15 cellular contexts compared by ENCODE assay signal in genomic region chr1:94048413-94049164, GRCh38.
DNase-seq lines count a peak whose midpoint lies in the region; ATAC-seq, FAIRE-seq and TF ChIP-seq lines count a peak whose summit lies in the region.
"Had no signal": no experiment of that assay in that cellular context is flagged by ENCODE, and none has a peak within 500 bp of the region (broad histone marks: within the 10 kb centered on the region; RNA-seq: fewer than 3 reads in every experiment).

No MANE protein-coding gene starts in this region.

- CTCF ChIA-PET in IMR-90 (lab: Yijun Ruan, JAX) = interaction anchor here (0.6 to 2.3 kb wide), 2 partner anchors 287 to 293 kb away, joined by 4 to 8 read pairs; no protein-coding TSS in a partner anchor
- CTCF ChIA-PET in CD8-positive, alpha-beta memory T cell (lab: Charles Lee) = interaction anchor here (1.2 kb wide), 1 partner anchor 22 kb away, joined by 4 read pairs; no protein-coding TSS in a partner anchor

- no peaks in the 10 kb centered on the region for H3K79me1 ChIP-seq in IMR-90 (ENCODE audit: low read depth in 1 of 2, low read length in 2 of 2)

- H3K4me3 ChIP-seq in IMR-90 (ENCODE audit: insufficient read depth, low read depth, low read length) (no peak overlapping the region), dorsolateral prefrontal cortex (no peak overlapping the region), liver (ENCODE audit: low read depth in 1 of 3, low read length in 3 of 3) (no peak overlapping the region), stomach (no peak overlapping the region)
- H3K4me3 ChIP-seq in CD8-positive, alpha-beta memory T cell (ENCODE audit: low read length) = no peak overlapping the region

- no peak for TF ChIP-seq CTCF in IMR-90 (conservative IDR thresholded peaks at IDR 0.05; ENCODE audit: low read depth, low read length)
- TF ChIP-seq CTCF in dorsolateral prefrontal cortex (IDR thresholded peaks at IDR 0.05 in 54 of 56, conservative IDR thresholded peaks at IDR 0.05 in 2 of 56; ENCODE audit: low read depth in 1 of 56, partially characterized antibody in 56 of 56) = peak in 1 of 56 donors; percentile 16
- no peak for TF ChIP-seq CTCF in liver (IDR thresholded peaks at IDR 0.05; ENCODE audit: low read depth, low read length, missing input control)
- no peak for TF ChIP-seq CTCF in stomach (IDR thresholded peaks at IDR 0.05)

- peak overlapping the region; percentile 51; the same call in 1 of the 2 replicates for H2BK20ac ChIP-seq in IMR-90 (ENCODE audit: low read depth, low read length)

- BruUV-seq in IMR-90 (replicated peaks; lab: Mats Ljungman, UMichigan) = no TSS peak

- no peak overlapping the region for H2BK5ac ChIP-seq in IMR-90 (ENCODE audit: low read depth, low read length, poor library complexity, severe bottlenecking)

- peak overlapping the region; percentile 12; the same call in 1 of the 2 replicates for H3K4ac ChIP-seq in IMR-90 (ENCODE audit: low read depth, low read length)

- TF ChIP-seq RAD21 in IMR-90 (IDR thresholded peaks at IDR 0.05; ENCODE audit: low read length) = no peak
- TF ChIP-seq RAD21 in liver (IDR thresholded peaks at IDR 0.05) = no peak

- DNase-seq in IMR-90 (no peak), dorsolateral prefrontal cortex (no peak), stomach (no peak), H54 (ENCODE audit: insufficient read length, low spot score) (no peak), NCI-H2081 (lab: John Stamatoyannopoulos, UW) (no peak), pons (ENCODE audit: low spot score) (no peak)
- DNase-seq in CD8-positive, alpha-beta memory T cell = no peak
- DNase-seq: Calu3, mammary epithelial cell, NCI-H1105 treated with DMSO at 0.1 percent for 48 hours, T1000 had no signal

- peak overlapping the region; percentile 43; the same call in 1 of the 2 replicates for H2AK5ac ChIP-seq in IMR-90 (ENCODE audit: low read depth, low read length)

- peak overlapping the region; percentile 20 for H2BK120ac ChIP-seq in IMR-90 (ENCODE audit: low read depth, low read length)

- H3K23ac ChIP-seq in IMR-90 (ENCODE audit: low read depth, low read length) = no peak overlapping the region; the same call in 1 of the 2 replicates

- dilution Hi-C loops in IMR-90 (cut with HindIII; ENCODE audit: low sequenced_read_pairs, unreplicated experiment) = no loop called here

- no peak overlapping the region for H3K4me2 ChIP-seq in IMR-90 (ENCODE audit: low read depth, low read length)

- H3K56ac ChIP-seq in IMR-90 (ENCODE audit: extremely low read depth, insufficient read depth, low read length) = no peak overlapping the region

- H3K27ac ChIP-seq in IMR-90 (ENCODE audit: insufficient read depth, low read length) (no peak overlapping the region), dorsolateral prefrontal cortex (peak overlapping the region in 50 of 59 donors; percentile 8 to 89 (median 68)), liver (ENCODE audit: low read depth in 1 of 2, low read length in 2 of 2) (peak overlapping the region; percentile 40 to 56), stomach (peak overlapping the region in 4 of 5 donors; percentile 59 to 76 (median 67))
- H3K27ac ChIP-seq in CD8-positive, alpha-beta memory T cell (ENCODE audit: low read depth, low read length) = no peak overlapping the region

- H3K4me1 ChIP-seq in IMR-90 (ENCODE audit: control insufficient read depth, insufficient read depth, low read length) (peaks cover 10% of the 10 kb centered on the region; the same call in 1 of the 2 replicates), liver (ENCODE audit: control insufficient read depth in 4 of 4, insufficient read depth in 4 of 4, low read length in 3 of 4) (peaks cover 0 to 4% (median 2%) of the 10 kb centered on the region in 4 donors), stomach (peaks cover 6 to 32% (median 21%) of the 10 kb centered on the region in 4 donors)
- H3K4me1 ChIP-seq in CD8-positive, alpha-beta memory T cell (ENCODE audit: insufficient read depth, low read length) = no peaks in the 10 kb centered on the region

- 0 out of 2 replicates have a peak overlapping the region, but pooled peaks have one; percentile 3 for H4K91ac ChIP-seq in IMR-90 (ENCODE audit: insufficient read depth, low read depth, low read length)

- 0 out of 4 replicates have a peak overlapping the region, but pooled peaks of 1 of the 2 experiments have one; percentile 17 for H4K8ac ChIP-seq in IMR-90 (ENCODE audit: low read depth in 2 of 2, low read length in 2 of 2)

- intact Hi-C loops in IMR-90 (cut with micrococcal nuclease) (loop anchor here (5.0 kb wide), 1 partner anchor 189 kb away; the partner anchor contains the start of gene ARHGAP29), dorsolateral prefrontal cortex (cut with DNase I) (loop anchor here (5.0 to 10.0 kb wide), 3 partner anchors 189 to 756 kb away; partner anchors contain the start of gene ARHGAP29 (in 1 of the 2)), stomach (cut with DNase I; ENCODE audit: low total_unique reads) (loop anchor here (5.0 kb wide), 1 partner anchor 289 kb away; no protein-coding TSS in a partner anchor)

- 0 out of 2 replicates have a peak overlapping the region, but pooled peaks have one; percentile 12 for H3K18ac ChIP-seq in IMR-90 (ENCODE audit: low read depth, low read length)

- H3K27me3 ChIP-seq in IMR-90 (ENCODE audit: control insufficient read depth, insufficient read depth, low read length) (no peaks in the 10 kb centered on the region), dorsolateral prefrontal cortex (no peaks in the 10 kb centered on the region), liver (ENCODE audit: control insufficient read depth in 4 of 4, insufficient read depth in 4 of 4, low read length in 3 of 4) (no peaks in the 10 kb centered on the region), stomach (no peaks in the 10 kb centered on the region)
- H3K27me3 ChIP-seq in CD8-positive, alpha-beta memory T cell (ENCODE audit: insufficient read depth, low read length, poor library complexity, severe bottlenecking) = no peaks in the 10 kb centered on the region

- peak overlapping the region; percentile 17; the same call in 1 of the 3 replicates for H2BK15ac ChIP-seq in IMR-90 (ENCODE audit: low read depth, low read length)

- no peak for TF ChIP-seq EP300 in stomach (IDR thresholded peaks at IDR 0.05)

- H3K9ac ChIP-seq in IMR-90 (ENCODE audit: low read depth, low read length) (no peak overlapping the region), liver (ENCODE audit: low read depth in 1 of 2, low read length in 2 of 2) (no peak overlapping the region)

- 0 out of 2 replicates have a peak overlapping the region, but pooled peaks have one; percentile 45 for H3K14ac ChIP-seq in IMR-90 (replicated peaks; ENCODE audit: low read depth, low read length)

- TF ChIP-seq POLR2A in IMR-90 (IDR thresholded peaks at IDR 0.05; ENCODE audit: low read depth, low read length) (no peak), stomach (IDR thresholded peaks at IDR 0.05) (no peak), H54 (IDR thresholded peaks at IDR 0.05; ENCODE audit: low read depth, low read length) (no peak)

- whole genome bisulfite sequencing in IMR-90 (ENCODE audit: extremely low coverage in 2 of 2, insufficient read length in 1 of 2), 2 experiments = 69% methylated on average over 2 of the region's 11 CpGs; no CpG with 5 or more reads in 1 of the 2 experiments
- WGBS in liver = 84% methylated on average over 11 of the region's 11 CpGs
- WGBS in stomach, 5 donors = 62 to 86% (median 76%) methylated on average over 11 of the region's 11 CpGs

- no peaks in the 10 kb centered on the region for H3K36me3 Mint-ChIP-seq in CD8-positive, alpha-beta memory T cell

- FAIRE-seq in H54 (lab: Jason Lieb, UNC) = no peak
- FAIRE-seq: endometrium, GM18507 had no signal

- H3K9me3 Mint-ChIP-seq in CD8-positive, alpha-beta memory T cell = no peaks in the 10 kb centered on the region
- H3K9me3 Mint-ChIP-seq: activated T-helper 1 cell treated with anti-CD3 and anti-CD28 coated beads, Interleukin-12 subunit alpha, Interleukin-12 subunit beta, Interleukin-2, Interleukin-4 antibody, amounts not matched to agents 30 ng/mL and 10 ng/mL and 1 ng/mL, durations not matched to agents 14 hours and 24 hours and 36 hours had no signal

- H3K27ac Mint-ChIP-seq in CD8-positive, alpha-beta memory T cell = no peak overlapping the region
- H3K27ac Mint-ChIP-seq: activated T-helper 1 cell treated with anti-CD3 and anti-CD28 coated beads, Interleukin-12 subunit alpha, Interleukin-12 subunit beta, Interleukin-2, Interleukin-4 antibody, amounts not matched to agents 30 ng/mL and 10 ng/mL and 1 ng/mL, durations not matched to agents 14 hours and 24 hours and 36 hours had no signal

- H3K9me1 ChIP-seq in IMR-90 (ENCODE audit: insufficient read depth, low read length) = peaks cover 12% of the 10 kb centered on the region

- no peak for ATAC-seq in IMR-90 (ENCODE audit: low read depth)

- H3K4me1 Mint-ChIP-seq in CD8-positive, alpha-beta memory T cell = peaks cover 3 to 11% (median 6%) of the 10 kb centered on the region in 3 donors

- POLR2A ChIA-PET in IMR-90 (lab: Charles Lee; ENCODE audit: unreplicated experiment) = no interaction called here
- POLR2A ChIA-PET in CD8-positive, alpha-beta memory T cell (lab: Charles Lee) = no interaction called here

- no peaks in the 10 kb centered on the region for H3K9me3 ChIP-seq in IMR-90 (ENCODE audit: control insufficient read depth, insufficient read depth, low read length)
- no peaks in the 10 kb centered on the region for H3K9me3 ChIP-seq in liver (ENCODE audit: control insufficient read depth in 4 of 4, low read length in 3 of 4)
- no peaks in the 10 kb centered on the region for H3K9me3 ChIP-seq in stomach
- no peaks in the 10 kb centered on the region for H3K9me3 ChIP-seq in CD8-positive, alpha-beta memory T cell (ENCODE audit: low read length)

- H3K36me3 ChIP-seq in IMR-90 (ENCODE audit: control insufficient read depth, insufficient read depth, low read length) = no peaks in the 10 kb centered on the region
- H3K36me3 ChIP-seq in liver (ENCODE audit: control insufficient read depth in 4 of 4, insufficient read depth in 3 of 4, low read depth in 1 of 4, low read length in 3 of 4) = no peaks in the 10 kb centered on the region
- H3K36me3 ChIP-seq in stomach = no peaks in the 10 kb centered on the region
- H3K36me3 ChIP-seq in CD8-positive, alpha-beta memory T cell (ENCODE audit: insufficient read depth, low read length) = no peaks in the 10 kb centered on the region

- no peak overlapping the region for H3K4me3 Mint-ChIP-seq in CD8-positive, alpha-beta memory T cell
- H3K4me3 Mint-ChIP-seq: activated T-helper 1 cell treated with anti-CD3 and anti-CD28 coated beads, Interleukin-12 subunit alpha, Interleukin-12 subunit beta, Interleukin-2, Interleukin-4 antibody, amounts not matched to agents 30 ng/mL and 10 ng/mL and 1 ng/mL, durations not matched to agents 14 hours and 24 hours and 36 hours had no signal

- in situ Hi-C loops in IMR-90 (cut with MboI; ENCODE audit: low sequenced_read_pairs) = loop anchor here (25.0 kb wide), 1 partner anchor 414 kb away; no protein-coding TSS in a partner anchor

- no peak overlapping the region for H4K5ac ChIP-seq in IMR-90 (ENCODE audit: low read depth, low read length)

- no peak overlapping the region for H2AK9ac ChIP-seq in IMR-90 (replicated peaks; ENCODE audit: low read depth, low read length, poor library complexity)

- peaks cover 13 to 29% of the 10 kb centered on the region in 2 donors for H3K27me3 Mint-ChIP-seq in CD8-positive, alpha-beta memory T cell

- H2AFZ ChIP-seq in IMR-90 (replicated peaks; ENCODE audit: low read length, poor library complexity) = peak overlapping the region; percentile 40

- no peaks in the 10 kb centered on the region for H4K20me1 ChIP-seq in IMR-90 (ENCODE audit: insufficient read depth, low read length)

Comparison
In these comparisons a context has a peak if more than half of its experiments do, and no peak if none do; other contexts are left out.
1. H3K27ac ChIP-seq: peak in dorsolateral prefrontal cortex (50 of 59), liver (2 of 2) and stomach (4 of 5); none in IMR-90 (single experiment) and CD8-positive, alpha-beta memory T cell (single experiment).